ENCODE assay signal across 12 cellular contexts in the genomic region with DNA sequence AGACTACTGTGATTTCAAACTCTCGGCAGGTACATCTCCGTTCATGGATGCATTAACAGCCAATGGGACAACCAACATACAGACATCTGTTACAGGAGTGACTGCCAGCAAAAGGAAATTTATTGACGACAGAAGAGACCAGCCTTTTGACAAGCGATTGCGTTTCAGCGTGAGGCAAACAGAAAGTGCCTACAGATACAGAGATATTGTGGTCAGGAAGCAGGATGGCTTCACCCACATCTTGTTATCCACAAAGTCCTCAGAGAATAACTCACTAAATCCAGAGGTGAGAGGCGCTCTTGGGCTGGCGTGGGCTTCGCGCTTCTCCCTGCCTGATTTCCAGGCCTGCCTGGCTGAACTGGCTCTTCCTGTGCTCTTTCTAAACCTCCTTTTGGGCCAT.
DNase-seq lines count a peak whose midpoint lies in the region; ATAC-seq and TF ChIP-seq lines count a peak whose summit lies in the region.
"Had no signal": no experiment of that assay in that cellular context is flagged by ENCODE, and none has a peak within 500 bp of the region (broad histone marks: within the 10 kb centered on the region; RNA-seq: fewer than 3 reads in every experiment).

No MANE protein-coding gene starts in this region.

- H3K9ac ChIP-seq in DND-41 (ENCODE audit: low read depth, low read length) = no peak overlapping the region

- no peaks in the 10 kb centered on the region for H3K9me3 Mint-ChIP-seq in naive thymus-derived CD8-positive, alpha-beta T cell
- H3K9me3 Mint-ChIP-seq: mesothelial cell of epicardium had no signal

- no peak overlapping the region for H2AFZ ChIP-seq in DND-41 (ENCODE audit: low read depth, low read length)

- H3K36me3 Mint-ChIP-seq in naive thymus-derived CD8-positive, alpha-beta T cell = peaks cover 0 to 31% (median 7%) of the 10 kb centered on the region in 3 donors

- H4K20me1 ChIP-seq in DND-41 (ENCODE audit: insufficient read depth, low read length) = peaks cover 12% of the 10 kb centered on the region; the same call in 1 of the 2 replicates

- H3K27me3 ChIP-seq in DND-41 (ENCODE audit: insufficient read depth, low read length, poor library complexity) = no peaks in the 10 kb centered on the region

- H3K4me1 ChIP-seq in DND-41 (ENCODE audit: insufficient read depth, low read length) = no peaks in the 10 kb centered on the region
- H3K4me1 ChIP-seq: prostate gland had no signal

- ATAC-seq in DND-41 (ENCODE audit: insufficient read depth, low read depth) (0 out of 3 replicates have a peak, but pooled peaks have one; percentile 22), GM21390 (IDR thresholded peaks at IDR 0.05; ENCODE audit: unreplicated experiment) (peak; percentile 65)
- ATAC-seq in naive thymus-derived CD8-positive, alpha-beta T cell = peak in 1 of 2 donors; percentile 38

- H3K27ac ChIP-seq in DND-41 (ENCODE audit: low read length) = no peak overlapping the region
- H3K27ac ChIP-seq: prostate gland had no signal

- POLR2A ChIA-PET in naive thymus-derived CD8-positive, alpha-beta T cell (lab: Charles Lee) = no interaction called here

- H3K4me3 Mint-ChIP-seq in naive thymus-derived CD8-positive, alpha-beta T cell = peak overlapping the region in 4 of 10 donors; percentile 23 to 61 (median 46)
- H3K4me3 Mint-ChIP-seq: mesothelial cell of epicardium had no signal

- no peak for TF ChIP-seq CTCF in DND-41 (IDR thresholded peaks at IDR 0.05; ENCODE audit: borderline replicate concordance, extremely low read depth, low read length, poor library complexity, severe bottlenecking)

- peak overlapping the region in 9 of 10 donors; percentile 6 to 90 (median 63) for H3K27ac Mint-ChIP-seq in naive thymus-derived CD8-positive, alpha-beta T cell

- no peaks in the 10 kb centered on the region for H3K27me3 Mint-ChIP-seq in naive thymus-derived CD8-positive, alpha-beta T cell

- DNase-seq in DND-41 (no peak), cerebellar cortex (ENCODE audit: low spot score) (no peak), pons (ENCODE audit: low spot score) (no peak), EL (no peak)
- peak; percentile 21 to 41 for DNase-seq in activated CD4-positive, alpha-beta T cell treated with anti-CD3 and anti-CD28 coated beads, Interleukin-2, amount 50 U/mL, for 48 hours
- DNase-seq in naive thymus-derived CD8-positive, alpha-beta T cell = peak in 2 of 10 donors; percentile 9 to 16
- DNase-seq: NCI-H524 treated with DMSO at 0.1 percent for 48 hours, Right ventricle myocardium superior, substantia nigra had no signal

- H3K79me2 ChIP-seq in DND-41 (ENCODE audit: insufficient read depth, low read length) = no peaks in the 10 kb centered on the region

- H3K4me3 ChIP-seq in DND-41 (ENCODE audit: low read depth in 1 of 2, low read length in 2 of 2) = no peak overlapping the region
- H3K4me3 ChIP-seq: prostate gland had no signal

- no peaks in the 10 kb centered on the region for H3K36me3 ChIP-seq in DND-41 (ENCODE audit: insufficient read depth, low read length)
- H3K36me3 ChIP-seq: prostate gland had no signal

- H3K4me2 ChIP-seq in DND-41 (ENCODE audit: insufficient read depth, low read length) = no peak overlapping the region

- no peaks in the 10 kb centered on the region for H3K9me3 ChIP-seq in DND-41 (ENCODE audit: insufficient read depth, low read length, severe bottlenecking)
- H3K9me3 ChIP-seq: prostate gland had no signal

- H3K4me1 Mint-ChIP-seq in naive thymus-derived CD8-positive, alpha-beta T cell = peaks cover 25 to 65% (median 57%) of the 10 kb centered on the region in 4 donors

Comparison
In these comparisons a context has a peak if more than half of its experiments do, and no peak if none do; other contexts are left out.
1. DNase-seq: peak in activated CD4-positive, alpha-beta T cell treated with anti-CD3 and anti-CD28 coated beads, Interleukin-2, amount 50 U/mL, for 48 hours (2 of 2); none in DND-41 (single experiment), cerebellar cortex (single experiment), pons (single experiment) and EL (single experiment).